Comparison of ENCODE assay signal across 8 cellular contexts in genomic region chr7:28956608-28957063, GRCh38. TPM values are rescaled to one million over a fixed set of nuclear protein-coding genes. Genes with fewer than 3 reads are reported as not detected.
A peak's percentile ranks its signal among the peaks of the same experiment; 100 is the strongest.
DNase-seq lines count a peak whose midpoint lies in the region; ATAC-seq and TF ChIP-seq lines count a peak whose summit lies in the region.

No MANE protein-coding gene starts in this region.

- peaks cover 0 to 15% (median 0%) of the 10 kb centered on the region in 11 experiments; a peak in 2 of 22 replicates for H4K20me1 ChIP-seq in BLaER1 treated with 17β-estradiol and CSF1 and Interleukin-3, amounts not matched to agents 10 nM and 100 nM
- no peaks in the 10 kb centered on the region for H4K20me1 ChIP-seq in SK-N-SH (ENCODE audit: insufficient read depth)

- peaks cover 28 to 42% (median 38%) of the 10 kb centered on the region in 11 experiments for H3K9me3 ChIP-seq in BLaER1 treated with 17β-estradiol and CSF1 and Interleukin-3, amounts not matched to agents 10 nM and 100 nM (replicated peaks in 1 of 11)
- no peaks in the 10 kb centered on the region for H3K9me3 ChIP-seq in SK-N-SH
- no peaks in the 10 kb centered on the region for H3K9me3 ChIP-seq in mucosa of rectum (ENCODE audit: control insufficient read depth in 2 of 2, low read length in 2 of 2)
- no peaks in the 10 kb centered on the region for H3K9me3 ChIP-seq in vagina

- H3K4me2 ChIP-seq in BLaER1 treated with 17β-estradiol and CSF1 and Interleukin-3, amounts not matched to agents 10 nM and 100 nM: peak overlapping the region; percentile 78 to 94 (median 83)
- H3K4me2 ChIP-seq in SK-N-SH: peak overlapping the region; percentile 86

- CTCF ChIA-PET in SK-N-SH (lab: Yijun Ruan, JAX): interaction anchor here (0.6 to 37.1 kb wide), 71 partner anchors 12 to 656 kb away, joined by 3 to 1040 read pairs (median 5); partner anchors contain the start of gene CPVL

- peak; percentile 75 for TF ChIP-seq CTCF in SK-N-SH (IDR thresholded peaks at IDR 0.05)
- peak; percentile 56 for TF ChIP-seq CTCF in fibroblast of mammary gland (conservative IDR thresholded peaks at IDR 0.05; ENCODE audit: control insufficient read depth, insufficient read depth, low read depth, low read length)
- peak in 2 of 3 experiments; percentile 40 to 57 for TF ChIP-seq CTCF in vagina (IDR thresholded peaks at IDR 0.05)

- H3K9me2 ChIP-seq in SK-N-SH: no peaks in the 10 kb centered on the region

- TF ChIP-seq POLR2A in vagina (IDR thresholded peaks at IDR 0.05): no peak

- peak overlapping the region in 3 of 11 experiments; percentile 46 to 62 (median 46); a peak in 4 of 22 replicates for H3K9ac ChIP-seq in BLaER1 treated with 17β-estradiol and CSF1 and Interleukin-3, amounts not matched to agents 10 nM and 100 nM
- H3K9ac ChIP-seq in SK-N-SH (no peak overlapping the region), mucosa of rectum (ENCODE audit: low read depth in 1 of 2, low read length in 2 of 2) (peak overlapping the region in 1 of 2 donors; percentile 76)

- intact Hi-C loops in vagina (cut with DNase I): loop anchor here (10.0 kb wide), 2 partner anchors 58 to 148 kb away; no protein-coding TSS in a partner anchor

- no peaks in the 10 kb centered on the region for H3K79me2 ChIP-seq in SK-N-SH (ENCODE audit: insufficient read depth)

- H2AFZ ChIP-seq in SK-N-SH (ENCODE audit: low read depth): peak overlapping the region; percentile 9; the same call in 1 of the 2 replicates

- H3K4me1 ChIP-seq in BLaER1 treated with 17β-estradiol and CSF1 and Interleukin-3, amounts not matched to agents 10 nM and 100 nM: peaks cover 32 to 75% (median 63%) of the 10 kb centered on the region in 10 experiments
- peaks cover 11 to 63% of the 10 kb centered on the region in 2 experiments for H3K4me1 ChIP-seq in SK-N-SH (ENCODE audit: control insufficient read depth in 1 of 2, insufficient read depth in 2 of 2, low read depth in 1 of 2, low read length in 1 of 2)
- peaks cover 18 to 30% of the 10 kb centered on the region in 2 donors for H3K4me1 ChIP-seq in mucosa of rectum (ENCODE audit: control insufficient read depth in 2 of 2, insufficient read depth in 2 of 2, low read length in 2 of 2)
- H3K4me1 ChIP-seq in vagina: peaks cover 56% of the 10 kb centered on the region

- ATAC-seq in GM18502 (IDR thresholded peaks at IDR 0.05; ENCODE audit: poor library complexity, unreplicated experiment) (no peak), HG02678 (IDR thresholded peaks at IDR 0.05; ENCODE audit: unreplicated experiment) (no peak)

- POLR2A ChIA-PET in SK-N-SH (lab: Yijun Ruan, JAX): interaction anchor here (0.6 to 3.7 kb wide), 9 partner anchors 11 to 389 kb away, joined by 3 to 62 read pairs (median 5); no protein-coding TSS in a partner anchor

- WGBS in SK-N-SH (ENCODE audit: low lambda C conversion rate): 2% methylated on average over 10 of the region's 39 CpGs

- no peaks in the 10 kb centered on the region for H3K36me3 ChIP-seq in BLaER1 treated with 17β-estradiol and CSF1 and Interleukin-3, amounts not matched to agents 10 nM and 100 nM
- no peaks in the 10 kb centered on the region for H3K36me3 ChIP-seq in SK-N-SH (replicated peaks in 1 of 2; ENCODE audit: control insufficient read depth in 1 of 2, insufficient read depth in 2 of 2, low read length in 1 of 2)
- H3K36me3 ChIP-seq in mucosa of rectum (ENCODE audit: control insufficient read depth in 2 of 2, insufficient read depth in 2 of 2, low read length in 2 of 2): no peaks in the 10 kb centered on the region
- no peaks in the 10 kb centered on the region for H3K36me3 ChIP-seq in vagina

- H3K4me3 ChIP-seq in BLaER1 treated with 17β-estradiol and CSF1 and Interleukin-3, amounts not matched to agents 10 nM and 100 nM: peak overlapping the region; percentile 29 to 64 (median 53)
- H3K4me3 ChIP-seq in SK-N-SH (ENCODE audit: low read depth in 2 of 2, low read length in 1 of 2) (peak overlapping the region; percentile 52 to 59), fibroblast of mammary gland (ENCODE audit: control insufficient read depth, low read depth, low read length) (no peak overlapping the region), mucosa of rectum (ENCODE audit: low read length in 2 of 2) (peak overlapping the region; percentile 66 to 77), vagina (peak overlapping the region; percentile 53 to 58)

- DNase-seq in HK-2 (ENCODE audit: unreplicated experiment) (peak; percentile 4), SK-N-SH (peak; percentile 95), fibroblast of mammary gland (ENCODE audit: low read depth) (peak; percentile 18), vagina (ENCODE audit: extremely low spot score in 2 of 2) (peak in 1 of 2 donors; percentile 86)

- TF ChIP-seq EP300 in SK-N-SH (IDR thresholded peaks at IDR 0.05; ENCODE audit: borderline replicate concordance in 1 of 2, low read depth in 1 of 2, low read length in 1 of 2): peak in 1 of 2 experiments; percentile 46; a peak in 1 of 4 replicates

- peak; percentile 64 for TF ChIP-seq RAD21 in SK-N-SH (IDR thresholded peaks at IDR 0.05; ENCODE audit: low read length)

- peaks cover 29 to 84% (median 40%) of the 10 kb centered on the region in 11 experiments for H3K27me3 ChIP-seq in BLaER1 treated with 17β-estradiol and CSF1 and Interleukin-3, amounts not matched to agents 10 nM and 100 nM
- H3K27me3 ChIP-seq in SK-N-SH (ENCODE audit: insufficient read depth): peaks cover 42% of the 10 kb centered on the region
- peaks cover 15% of the 10 kb centered on the region in 2 donors for H3K27me3 ChIP-seq in mucosa of rectum (ENCODE audit: control insufficient read depth in 2 of 2, insufficient read depth in 2 of 2, low read length in 2 of 2)
- no peaks in the 10 kb centered on the region for H3K27me3 ChIP-seq in vagina

- peaks cover 19% of the 10 kb centered on the region for H3F3A ChIP-seq in SK-N-SH (replicated peaks; ENCODE audit: insufficient read depth)

- H3K27ac ChIP-seq in BLaER1 treated with 17β-estradiol and CSF1 and Interleukin-3, amounts not matched to agents 10 nM and 100 nM: peak overlapping the region in 3 of 11 experiments; percentile 56 to 74 (median 66); a peak in 4 of 22 replicates
- H3K27ac ChIP-seq in SK-N-SH (ENCODE audit: low read depth in 2 of 2, low read length in 1 of 2): peak overlapping the region in 1 of 2 experiments; percentile 100; a peak in 2 of 4 replicates
- H3K27ac ChIP-seq in mucosa of rectum (ENCODE audit: low read depth in 2 of 2, low read length in 2 of 2): peak overlapping the region; percentile 57 to 76
- H3K27ac ChIP-seq in vagina: peak overlapping the region; percentile 84

TF ChIP-seq in SK-N-SH, 30 proteins besides CTCF, POLR2A, EP300 and RAD21 (continues in another document):
- TF ChIP-seq NRF1 (IDR thresholded peaks at IDR 0.05; ENCODE audit: low read depth, low read length) (peak; percentile 39; the same call in 1 of the 2 replicates), POLR2AphosphoS5 (IDR thresholded peaks at IDR 0.05; ENCODE audit: low read depth, low read length) (no peak), CHD2 (IDR thresholded peaks at IDR 0.05; ENCODE audit: low read length, partially characterized antibody) (peak; percentile 25), FOXM1 (IDR thresholded peaks at IDR 0.05; ENCODE audit: low read depth) (no peak), RXRA (IDR thresholded peaks at IDR 0.05; ENCODE audit: borderline replicate concordance, low read depth) (no peak), RCOR1 (IDR thresholded peaks at IDR 0.05; ENCODE audit: low read length) (no peak), TEAD4 (IDR thresholded peaks at IDR 0.05; ENCODE audit: borderline replicate concordance, insufficient read depth) (peak; percentile 34; the same call in 1 of the 2 replicates), NFIC (IDR thresholded peaks at IDR 0.05; ENCODE audit: borderline replicate concordance) (no peak), IRF3 (IDR thresholded peaks at IDR 0.05; ENCODE audit: low read depth, low read length) (no peak), JUND (IDR thresholded peaks at IDR 0.05) (no peak), MEF2A (IDR thresholded peaks at IDR 0.05; ENCODE audit: borderline replicate concordance, low read depth) (no peak), SIN3A (IDR thresholded peaks at IDR 0.05; ENCODE audit: borderline replicate concordance, low read depth, low read length) (no peak), TCF12 (IDR thresholded peaks at IDR 0.05) (no peak), YY1 (IDR thresholded peaks at IDR 0.05; ENCODE audit: low read depth) (no peak), PBX3 (IDR thresholded peaks at IDR 0.05) (no peak), GATA2 (CRISPR knock-in tag; IDR thresholded peaks at IDR 0.05) (peak; percentile 98), MXI1 (IDR thresholded peaks at IDR 0.05; ENCODE audit: low read depth, low read length) (no peak)

RNA-seq across cellular contexts. Expression of gene TRIL, which starts 1.5 kb away (rescaled TPM):
- polyA plus RNA-seq in SK-N-SH (2012; rRNA removed): 0.18 and 0.28 TPM in 2 replicates
- polyA plus RNA-seq in SK-N-SH (2012; cell fraction: cytosol; rRNA removed): 0.23 and 0.41 TPM in 2 replicates
- polyA plus RNA-seq in SK-N-SH (2012; cell fraction: nucleus; rRNA removed): 0.08 and 0.16 TPM in 2 replicates
- 11.0 TPM for total RNA-seq in vagina
